ENCODE assay signal across 1 cellular context in the genomic region with DNA sequence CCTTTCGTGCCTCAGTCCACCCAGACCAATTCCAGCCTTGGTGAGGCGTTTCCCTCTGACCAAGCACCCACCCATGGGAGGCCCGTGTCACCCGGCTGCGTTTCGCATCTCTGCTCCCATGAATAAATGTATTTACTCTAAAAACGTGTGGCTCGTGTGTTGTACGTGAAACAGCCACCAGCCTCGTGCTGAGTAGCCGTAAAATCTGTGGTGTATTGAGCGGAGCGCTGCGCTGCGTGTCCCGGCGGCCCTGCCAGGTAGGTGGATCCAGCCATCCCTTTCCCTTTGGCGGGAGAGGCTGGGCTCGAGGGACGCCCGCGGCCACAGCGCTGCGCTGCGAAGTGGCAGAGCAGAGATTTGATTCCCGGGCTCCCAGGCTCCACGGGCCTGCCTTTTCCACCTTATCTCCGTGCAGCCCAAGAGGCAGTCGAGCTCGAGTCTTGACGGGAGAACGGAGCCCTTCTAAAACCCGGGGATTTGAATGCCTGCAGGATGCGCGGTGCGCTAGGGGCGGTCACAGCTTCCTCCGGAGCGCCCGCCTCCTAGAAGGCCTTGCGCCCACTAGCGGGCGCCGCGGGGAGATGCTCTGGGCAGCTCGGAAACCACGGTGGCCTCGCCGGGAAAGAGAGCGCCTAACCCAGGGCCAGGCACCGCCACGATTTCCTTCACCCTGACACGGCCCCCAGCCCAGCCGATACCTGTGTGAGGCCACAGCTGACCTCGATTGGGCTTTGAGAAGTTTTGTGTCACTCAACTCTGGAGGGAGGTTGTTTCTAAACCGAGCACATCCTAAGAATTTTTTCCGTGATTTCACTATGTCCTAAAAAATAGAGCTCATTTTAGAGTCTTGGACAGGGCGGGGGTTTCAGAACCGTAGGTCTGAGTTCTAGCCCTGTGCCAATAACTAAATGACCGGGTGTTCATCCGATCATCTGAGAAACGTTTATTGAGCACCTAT.
A peak's percentile ranks its signal among the peaks of the same experiment; 100 is the strongest.
TF ChIP-seq lines count a peak whose summit lies in the region.

No MANE protein-coding gene starts in this region.

TF ChIP-seq in GM12878, 131 proteins besides CTCF, POLR2A, EP300 and RAD21 (continued from another document):
- TF ChIP-seq BACH1 (IDR thresholded peaks at IDR 0.05; ENCODE audit: borderline replicate concordance) (no peak), E2F4 (IDR thresholded peaks at IDR 0.05; ENCODE audit: low read depth, low read length) (peak; percentile 56; the same call in 1 of the 2 replicates), ZNF384 (IDR thresholded peaks at IDR 0.05; ENCODE audit: borderline replicate concordance, low read depth, low read length) (no peak), HDGF (IDR thresholded peaks at IDR 0.05) (no peak), SIX5 (IDR thresholded peaks at IDR 0.05; ENCODE audit: low read depth, low read length, severe bottlenecking) (no peak), IKZF1 (conservative IDR thresholded peaks at IDR 0.05) (peak; percentile 77), NR2F1 (conservative IDR thresholded peaks at IDR 0.05) (peak; percentile 19; the same call in 1 of the 2 replicates), POU2F2 (IDR thresholded peaks at IDR 0.05; ENCODE audit: borderline replicate concordance, low read depth, low read length) (0 out of 3 replicates have a peak, but pooled peaks have one; percentile 5), SMARCA5 (IDR thresholded peaks at IDR 0.05) (peak; percentile 88; the same call in 1 of the 2 replicates), GABPA (IDR thresholded peaks at IDR 0.05; ENCODE audit: low read depth) (0 out of 2 replicates have a peak, but pooled peaks have one; percentile 39), EGR1 (IDR thresholded peaks at IDR 0.05; ENCODE audit: borderline replicate concordance in 1 of 2, low read depth in 2 of 2, low read length in 2 of 2) (no peak), ZNF207 (IDR thresholded peaks at IDR 0.05; ENCODE audit: borderline replicate concordance) (no peak), BHLHE40 (IDR thresholded peaks at IDR 0.05; ENCODE audit: borderline replicate concordance in 1 of 2, low read depth in 2 of 2, low read length in 1 of 2) (0 out of 4 replicates have a peak, but pooled peaks of 1 of the 2 experiments have one; percentile 17), EED (IDR thresholded peaks at IDR 0.05; ENCODE audit: low read depth) (0 out of 2 replicates have a peak, but pooled peaks have one; percentile 45), NFXL1 (IDR thresholded peaks at IDR 0.05; ENCODE audit: borderline replicate concordance) (no peak), ZZZ3 (IDR thresholded peaks at IDR 0.05; ENCODE audit: control insufficient read depth, insufficient read length, low read depth) (no peak), CBFB (IDR thresholded peaks at IDR 0.05; ENCODE audit: low read depth) (peak; percentile 55; the same call in 1 of the 2 replicates), SMAD5 (IDR thresholded peaks at IDR 0.05; ENCODE audit: low read depth) (no peak), FOS (IDR thresholded peaks at IDR 0.05; ENCODE audit: borderline replicate concordance, extremely low read depth, insufficient read length) (no peak), SP1 (IDR thresholded peaks at IDR 0.05; ENCODE audit: low read depth, low read length) (peak; percentile 53), HDAC6 (IDR thresholded peaks at IDR 0.05; ENCODE audit: unreplicated experiment) (no peak), IKZF2 (IDR thresholded peaks at IDR 0.05) (peak; percentile 25 to 48; a peak in 2 of 4 replicates), CEBPZ (IDR thresholded peaks at IDR 0.05; ENCODE audit: low read depth, low read length) (no peak), STAT1 (conservative IDR thresholded peaks at IDR 0.05) (no peak)
- TF ChIP-seq, protein P1, sequence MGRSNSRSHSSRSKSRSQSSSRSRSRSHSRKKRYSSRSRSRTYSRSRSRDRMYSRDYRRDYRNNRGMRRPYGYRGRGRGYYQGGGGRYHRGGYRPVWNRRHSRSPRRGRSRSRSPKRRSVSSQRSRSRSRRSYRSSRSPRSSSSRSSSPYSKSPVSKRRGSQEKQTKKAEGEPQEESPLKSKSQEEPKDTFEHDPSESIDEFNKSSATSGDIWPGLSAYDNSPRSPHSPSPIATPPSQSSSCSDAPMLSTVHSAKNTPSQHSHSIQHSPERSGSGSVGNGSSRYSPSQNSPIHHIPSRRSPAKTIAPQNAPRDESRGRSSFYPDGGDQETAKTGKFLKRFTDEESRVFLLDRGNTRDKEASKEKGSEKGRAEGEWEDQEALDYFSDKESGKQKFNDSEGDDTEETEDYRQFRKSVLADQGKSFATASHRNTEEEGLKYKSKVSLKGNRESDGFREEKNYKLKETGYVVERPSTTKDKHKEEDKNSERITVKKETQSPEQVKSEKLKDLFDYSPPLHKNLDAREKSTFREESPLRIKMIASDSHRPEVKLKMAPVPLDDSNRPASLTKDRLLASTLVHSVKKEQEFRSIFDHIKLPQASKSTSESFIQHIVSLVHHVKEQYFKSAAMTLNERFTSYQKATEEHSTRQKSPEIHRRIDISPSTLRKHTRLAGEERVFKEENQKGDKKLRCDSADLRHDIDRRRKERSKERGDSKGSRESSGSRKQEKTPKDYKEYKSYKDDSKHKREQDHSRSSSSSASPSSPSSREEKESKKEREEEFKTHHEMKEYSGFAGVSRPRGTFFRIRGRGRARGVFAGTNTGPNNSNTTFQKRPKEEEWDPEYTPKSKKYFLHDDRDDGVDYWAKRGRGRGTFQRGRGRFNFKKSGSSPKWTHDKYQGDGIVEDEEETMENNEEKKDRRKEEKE (IDR thresholded peaks at IDR 0.05) = no peak
- TF ChIP-seq, protein P2, sequence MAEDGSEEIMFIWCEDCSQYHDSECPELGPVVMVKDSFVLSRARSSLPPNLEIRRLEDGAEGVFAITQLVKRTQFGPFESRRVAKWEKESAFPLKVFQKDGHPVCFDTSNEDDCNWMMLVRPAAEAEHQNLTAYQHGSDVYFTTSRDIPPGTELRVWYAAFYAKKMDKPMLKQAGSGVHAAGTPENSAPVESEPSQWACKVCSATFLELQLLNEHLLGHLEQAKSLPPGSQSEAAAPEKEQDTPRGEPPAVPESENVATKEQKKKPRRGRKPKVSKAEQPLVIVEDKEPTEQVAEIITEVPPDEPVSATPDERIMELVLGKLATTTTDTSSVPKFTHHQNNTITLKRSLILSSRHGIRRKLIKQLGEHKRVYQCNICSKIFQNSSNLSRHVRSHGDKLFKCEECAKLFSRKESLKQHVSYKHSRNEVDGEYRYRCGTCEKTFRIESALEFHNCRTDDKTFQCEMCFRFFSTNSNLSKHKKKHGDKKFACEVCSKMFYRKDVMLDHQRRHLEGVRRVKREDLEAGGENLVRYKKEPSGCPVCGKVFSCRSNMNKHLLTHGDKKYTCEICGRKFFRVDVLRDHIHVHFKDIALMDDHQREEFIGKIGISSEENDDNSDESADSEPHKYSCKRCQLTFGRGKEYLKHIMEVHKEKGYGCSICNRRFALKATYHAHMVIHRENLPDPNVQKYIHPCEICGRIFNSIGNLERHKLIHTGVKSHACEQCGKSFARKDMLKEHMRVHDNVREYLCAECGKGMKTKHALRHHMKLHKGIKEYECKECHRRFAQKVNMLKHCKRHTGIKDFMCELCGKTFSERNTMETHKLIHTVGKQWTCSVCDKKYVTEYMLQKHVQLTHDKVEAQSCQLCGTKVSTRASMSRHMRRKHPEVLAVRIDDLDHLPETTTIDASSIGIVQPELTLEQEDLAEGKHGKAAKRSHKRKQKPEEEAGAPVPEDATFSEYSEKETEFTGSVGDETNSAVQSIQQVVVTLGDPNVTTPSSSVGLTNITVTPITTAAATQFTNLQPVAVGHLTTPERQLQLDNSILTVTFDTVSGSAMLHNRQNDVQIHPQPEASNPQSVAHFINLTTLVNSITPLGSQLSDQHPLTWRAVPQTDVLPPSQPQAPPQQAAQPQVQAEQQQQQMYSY (CRISPR knock-in tag; IDR thresholded peaks at IDR 0.05) = no peak
- TF ChIP-seq, protein P3, sequence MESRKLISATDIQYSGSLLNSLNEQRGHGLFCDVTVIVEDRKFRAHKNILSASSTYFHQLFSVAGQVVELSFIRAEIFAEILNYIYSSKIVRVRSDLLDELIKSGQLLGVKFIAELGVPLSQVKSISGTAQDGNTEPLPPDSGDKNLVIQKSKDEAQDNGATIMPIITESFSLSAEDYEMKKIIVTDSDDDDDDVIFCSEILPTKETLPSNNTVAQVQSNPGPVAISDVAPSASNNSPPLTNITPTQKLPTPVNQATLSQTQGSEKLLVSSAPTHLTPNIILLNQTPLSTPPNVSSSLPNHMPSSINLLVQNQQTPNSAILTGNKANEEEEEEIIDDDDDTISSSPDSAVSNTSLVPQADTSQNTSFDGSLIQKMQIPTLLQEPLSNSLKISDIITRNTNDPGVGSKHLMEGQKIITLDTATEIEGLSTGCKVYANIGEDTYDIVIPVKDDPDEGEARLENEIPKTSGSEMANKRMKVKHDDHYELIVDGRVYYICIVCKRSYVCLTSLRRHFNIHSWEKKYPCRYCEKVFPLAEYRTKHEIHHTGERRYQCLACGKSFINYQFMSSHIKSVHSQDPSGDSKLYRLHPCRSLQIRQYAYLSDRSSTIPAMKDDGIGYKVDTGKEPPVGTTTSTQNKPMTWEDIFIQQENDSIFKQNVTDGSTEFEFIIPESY (IDR thresholded peaks at IDR 0.05) = no peak
- TF ChIP-seq, protein P4, sequence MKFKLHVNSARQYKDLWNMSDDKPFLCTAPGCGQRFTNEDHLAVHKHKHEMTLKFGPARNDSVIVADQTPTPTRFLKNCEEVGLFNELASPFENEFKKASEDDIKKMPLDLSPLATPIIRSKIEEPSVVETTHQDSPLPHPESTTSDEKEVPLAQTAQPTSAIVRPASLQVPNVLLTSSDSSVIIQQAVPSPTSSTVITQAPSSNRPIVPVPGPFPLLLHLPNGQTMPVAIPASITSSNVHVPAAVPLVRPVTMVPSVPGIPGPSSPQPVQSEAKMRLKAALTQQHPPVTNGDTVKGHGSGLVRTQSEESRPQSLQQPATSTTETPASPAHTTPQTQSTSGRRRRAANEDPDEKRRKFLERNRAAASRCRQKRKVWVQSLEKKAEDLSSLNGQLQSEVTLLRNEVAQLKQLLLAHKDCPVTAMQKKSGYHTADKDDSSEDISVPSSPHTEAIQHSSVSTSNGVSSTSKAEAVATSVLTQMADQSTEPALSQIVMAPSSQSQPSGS (IDR thresholded peaks at IDR 0.05; ENCODE audit: low read length) = no peak
